ENCODE assay signal across 33 cellular contexts in genomic region chr7:125643302-125643701, GRCh38.
"Had no signal": no experiment of that assay in that cellular context is flagged by ENCODE, and none has a peak within 500 bp of the region (broad histone marks: within the 10 kb centered on the region; RNA-seq: fewer than 3 reads in every experiment).

No MANE protein-coding gene starts in this region.

- ATAC-seq: activated naive CD4-positive, alpha-beta T cell treated with anti-CD3 and anti-CD28 coated beads, Interleukin-2, amount 50 U/mL, for 72 hours; activated naive CD8-positive, alpha-beta T cell treated with anti-CD3 and anti-CD28 coated beads, Interleukin-2, amount 50 U/mL, for 24 hours; activated T-cell treated with anti-CD3 and anti-CD28 coated beads, Interleukin-2, amount 50 U/mL, for 4 hours; activated T-cell treated with anti-CD3 and anti-CD28 coated beads, Interleukin-2, amount 50 U/mL, for 72 hours; activated T-helper 17 cell treated with anti-CD3 and anti-CD28 coated beads, Interleukin-2, amount 50 U/mL, for 72 hours; body of pancreas had no signal

- H3K4me3 ChIP-seq: adrenal gland, ascending aorta, body of pancreas, breast epithelium, cardiac muscle cell had no signal

- H3K36me3 ChIP-seq: adrenal gland, ascending aorta, brain microvascular endothelial cell, breast epithelium, cardiac muscle cell had no signal

- H3K4me1 ChIP-seq: adrenal gland, ascending aorta, breast epithelium had no signal

- FAIRE-seq: astrocyte, bronchial epithelial cell, colon had no signal

- H3K27ac ChIP-seq: adrenal gland, ascending aorta, body of pancreas, brain microvascular endothelial cell, breast epithelium, cardiac muscle cell had no signal

- DNase-seq: activated effector memory CD4-positive, alpha-beta T cell treated with anti-CD3 and anti-CD28 coated beads, Interleukin-2, amount 50 U/mL, for 16 hours; activated effector memory CD4-positive, alpha-beta T cell treated with Interleukin-2 at 50 U/mL for 16 hours; activated gamma-delta T cell; activated gamma-delta T cell treated with Interleukin-2 at 50 U/mL for 16 hours; activated naive CD4-positive, alpha-beta T cell; activated naive CD4-positive, alpha-beta T cell treated with anti-CD3 and anti-CD28 coated beads for 36 hours; activated naive CD4-positive, alpha-beta T cell treated with anti-CD3 and anti-CD28 coated beads, Interleukin-2, amount 10 ng/mL, durations not matched to agents 7 days and 5 days; activated naive CD4-positive, alpha-beta T cell treated with anti-CD3 and anti-CD28 coated beads, Interleukin-2, amount 50 U/mL, for 16 hours; activated naive CD4-positive, alpha-beta T cell treated with Interleukin-2 at 50 U/mL for 16 hours; activated naive CD8-positive, alpha-beta T cell treated with anti-CD3 and anti-CD28 coated beads for 36 hours; activated naive CD8-positive, alpha-beta T cell treated with anti-CD3 and anti-CD28 coated beads, Interleukin-2, amount 10 ng/mL, durations not matched to agents 7 days and 5 days; activated naive CD8-positive, alpha-beta T cell treated with anti-CD3 and anti-CD28 coated beads, Interleukin-2, amount 50 U/mL, for 24 hours; activated T-cell treated with anti-CD3 and anti-CD28 coated beads, Interleukin-2, amount 50 U/mL, for 4 hours; activated T-cell treated with anti-CD3 and anti-CD28 coated beads, Interleukin-2, amount 50 U/mL, for 48 hours; activated T-cell treated with anti-CD3 and anti-CD28 coated beads, Interleukin-2, amount 50 U/mL, for 72 hours; adrenal gland; amniotic stem cell; amygdala; anterior cingulate cortex; aorta; body of pancreas; brain microvascular endothelial cell; caudate nucleus; central memory CD4-positive, alpha-beta T cell; cerebellar nuclear complex had no signal

- H3K9me3 ChIP-seq: adrenal gland, ascending aorta, body of pancreas, breast epithelium had no signal
